In genomic region chr13:50224534-50224933, GRCh38 we compare ENCODE assay signal across 9 cellular contexts.
DNase-seq lines count a peak whose midpoint lies in the region; ATAC-seq, FAIRE-seq and TF ChIP-seq lines count a peak whose summit lies in the region.
"Had no signal": no experiment of that assay in that cellular context is flagged by ENCODE, and none has a peak within 500 bp of the region (broad histone marks: within the 10 kb centered on the region; RNA-seq: fewer than 3 reads in every experiment).

No MANE protein-coding gene starts in this region.

- no peak for FAIRE-seq in K562 (lab: Jason Lieb, UNC)

- WGBS in K562 (ENCODE audit: insufficient coverage, low coverage, missing lambda C conversion rate): 47% methylated on average over 4 of the region's 4 CpGs

- ATAC-seq in GM19463 (IDR thresholded peaks at IDR 0.05; ENCODE audit: unreplicated experiment) (peak; percentile 69), HG03196 (IDR thresholded peaks at IDR 0.05; ENCODE audit: unreplicated experiment) (peak; percentile 59), K562 (no peak), Right ventricle myocardium inferior (no peak)

- BruUV-seq in K562 (replicated peaks; lab: Mats Ljungman, UMichigan): no TSS peak

- no peak for TF ChIP-seq RAD21 in K562 (CRISPR knock-in tag; conservative IDR thresholded peaks at IDR 0.05 in 1 of 2, IDR thresholded peaks at IDR 0.05 in 1 of 2)

- TF ChIP-seq POLR2A in K562 (conservative IDR thresholded peaks at IDR 0.05) (no peak), Peyer's patch (IDR thresholded peaks at IDR 0.05) (no peak)

- DNase-seq in GM12864 (ENCODE audit: low read depth) (peak; percentile 75), K562 (ENCODE audit: extremely low read depth in 1 of 4, low spot score in 3 of 4) (no peak), Right ventricle myocardium inferior (ENCODE audit: missing footprints) (no peak), NCI-H2227 treated with DMSO at 0.1 percent for 48 hours (lab: John Stamatoyannopoulos, UW) (no peak), HEK293T (ENCODE audit: extremely low spot score) (no peak), Peyer's patch (no peak)
- DNase-seq: NCI-H2029 had no signal

- H3K4me1 ChIP-seq in K562 (replicated peaks in 1 of 2; ENCODE audit: control insufficient read depth in 2 of 2, insufficient read depth in 2 of 2, low read length in 2 of 2): peaks cover 0 to 3% of the 10 kb centered on the region in 2 experiments; a peak in 2 of 5 replicates
- H3K4me1 ChIP-seq in Peyer's patch: no peaks in the 10 kb centered on the region

- intact Hi-C loops in K562 (cut with micrococcal nuclease) (no loop called here), Right ventricle myocardium inferior (cut with DNase I) (no loop called here)

- no peaks in the 10 kb centered on the region for H3K79me2 ChIP-seq in K562 (ENCODE audit: control insufficient read depth, insufficient read depth, low read length)

- POLR2A ChIA-PET in K562 (lab: Yijun Ruan, JAX): no interaction called here
- POLR2A ChIA-PET in HEK293T (lab: Yijun Ruan, JAX): no interaction called here

- H2AFZ ChIP-seq in K562 (ENCODE audit: low read depth, low read length): no peak overlapping the region

- no peak overlapping the region for H3K27ac ChIP-seq in K562 (ENCODE audit: extremely low read depth, low read depth, low read length)
- no peak overlapping the region for H3K27ac ChIP-seq in Peyer's patch

- CTCF ChIA-PET in K562 (lab: Yijun Ruan, JAX; ENCODE audit: low intra/inter-chr PET ratio): no interaction called here
- CTCF ChIA-PET in HEK293T (lab: Yijun Ruan, JAX): no interaction called here

- no peak for TF ChIP-seq EP300 in K562 (IDR thresholded peaks at IDR 0.05; ENCODE audit: low read length)

- in situ Hi-C loops in K562 (cut with MboI): no loop called here

- no peaks in the 10 kb centered on the region for H3K36me3 ChIP-seq in K562 (ENCODE audit: control insufficient read depth, insufficient read depth, low read length)
- H3K36me3 ChIP-seq in Peyer's patch: no peaks in the 10 kb centered on the region

- H3K9me1 ChIP-seq in K562 (ENCODE audit: control insufficient read depth, insufficient read depth, low read length): no peaks in the 10 kb centered on the region

- H3K9ac ChIP-seq in K562 (ENCODE audit: insufficient read depth in 1 of 2, low read depth in 2 of 2, low read length in 2 of 2): no peak overlapping the region

- H3K4me2 ChIP-seq in K562 (ENCODE audit: insufficient read depth, low read length): no peak overlapping the region

- H3K9me3 ChIP-seq in K562 (replicated peaks; ENCODE audit: control insufficient read depth, insufficient read depth, low read depth, low read length): no peaks in the 10 kb centered on the region
- H3K9me3 ChIP-seq in Peyer's patch: no peaks in the 10 kb centered on the region

- H4K20me1 ChIP-seq in K562 (replicated peaks; ENCODE audit: control insufficient read depth, insufficient read depth, low read length): no peaks in the 10 kb centered on the region

- TF ChIP-seq CTCF in GM12864 (IDR thresholded peaks at IDR 0.05; ENCODE audit: low read depth, low read length, missing control alignments): no peak
- no peak for TF ChIP-seq CTCF in K562 (IDR thresholded peaks at IDR 0.05 in 2 of 3, conservative IDR thresholded peaks at IDR 0.05 in 1 of 3; ENCODE audit: insufficient read depth in 2 of 3, low read depth in 1 of 3, low read length in 3 of 3)
- no peak for TF ChIP-seq CTCF in Peyer's patch (IDR thresholded peaks at IDR 0.05)

- H3K4me3 ChIP-seq in GM12864 (ENCODE audit: low read depth, low read length) (no peak overlapping the region), K562 (no peak overlapping the region), Peyer's patch (no peak overlapping the region)

- H3K27me3 ChIP-seq in K562 (ENCODE audit: control insufficient read depth in 2 of 2, insufficient read depth in 2 of 2, low read length in 2 of 2) (no peaks in the 10 kb centered on the region), Peyer's patch (no peaks in the 10 kb centered on the region)

TF ChIP-seq in K562, 482 proteins besides CTCF, POLR2A, EP300 and RAD21:
- TF ChIP-seq ARID3A (IDR thresholded peaks at IDR 0.05; ENCODE audit: borderline replicate concordance, low read depth, low read length) (no peak), JUND (IDR thresholded peaks at IDR 0.05; ENCODE audit: borderline replicate concordance, low read depth, low read length) (peak; percentile 13; the same call in 1 of the 2 replicates), JUND (tag; IDR thresholded peaks at IDR 0.05; ENCODE audit: borderline replicate concordance, low read depth, low read length) (no peak), CEBPB (tag; IDR thresholded peaks at IDR 0.05) (0 out of 2 replicates have a peak, but pooled peaks have one; percentile 6), FOSL1 (tag; conservative IDR thresholded peaks at IDR 0.05) (peak; percentile 26; the same call in 1 of the 2 replicates), ATF3 (IDR thresholded peaks at IDR 0.05) (peak; percentile 41; the same call in 1 of the 2 replicates), ATF3 (CRISPR knock-in tag; conservative IDR thresholded peaks at IDR 0.05) (no peak), KLF13 (tag; IDR thresholded peaks at IDR 0.05; ENCODE audit: borderline replicate concordance, low read depth) (no peak)

TF ChIP-seq in HEK293T, 16 proteins besides CTCF, POLR2A, EP300 and RAD21:
- TF ChIP-seq FOXK2 (IDR thresholded peaks at IDR 0.05): no peak

Comparison
In these comparisons a context has a peak if more than half of its experiments do, and no peak if none do; other contexts are left out.
1. ATAC-seq: peak in GM19463 (single experiment) and HG03196 (single experiment); none in K562 (single experiment) and Right ventricle myocardium inferior (single experiment).